In genomic region chr2:232890896-232891601, GRCh38 we compare ENCODE assay signal across 8 cellular contexts. TPM values are rescaled to one million over a fixed set of nuclear protein-coding genes. Genes with fewer than 3 reads are reported as not detected.
A peak's percentile ranks its signal among the peaks of the same experiment; 100 is the strongest.
DNase-seq lines count a peak whose midpoint lies in the region; ATAC-seq and TF ChIP-seq lines count a peak whose summit lies in the region.

No MANE protein-coding gene starts in this region.

- intact Hi-C loops in heart right ventricle (cut with DNase I) (no loop called here), spleen (cut with DNase I; ENCODE audit: low total_unique reads) (no loop called here)

- peaks cover 16% of the 10 kb centered on the region for H3K4me1 ChIP-seq in HUES6 (ENCODE audit: control insufficient read depth, insufficient read depth, low read length)
- H3K4me1 ChIP-seq in SJCRH30 = peaks cover 5% of the 10 kb centered on the region; the same call in 1 of the 2 replicates
- peaks cover 0 to 10% (median 6%) of the 10 kb centered on the region in 9 donors for H3K4me1 ChIP-seq in heart right ventricle
- H3K4me1 ChIP-seq in spleen = peaks cover 0 to 12% (median 4%) of the 10 kb centered on the region in 6 donors

- H3K4me3 Mint-ChIP-seq in activated T-cell treated with anti-CD3 and anti-CD28 coated beads, Interleukin-2, amount 50 U/mL, for 4 hours = no peak overlapping the region

- peak; percentile 56 to 66 for DNase-seq in SJCRH30
- DNase-seq in heart right ventricle = no peak
- peak; percentile 72 for DNase-seq in spleen
- no peak for DNase-seq in erythroblast (lab: John Stamatoyannopoulos, UW)
- no peak for DNase-seq in activated T-cell treated with anti-CD3 and anti-CD28 coated beads, Interleukin-2, amount 50 U/mL, for 4 hours
- no peak for DNase-seq in substantia nigra (lab: John Stamatoyannopoulos, UW)

- peak overlapping the region; percentile 16 for H3K4me3 ChIP-seq in HUES6 (ENCODE audit: low read depth, low read length)
- peak overlapping the region; percentile 30 for H3K4me3 ChIP-seq in SJCRH30
- H3K4me3 ChIP-seq in heart right ventricle = peak overlapping the region in 2 of 10 donors; percentile 13
- H3K4me3 ChIP-seq in spleen = peak overlapping the region in 2 of 8 donors; percentile 11 to 15

- 23 to 30% methylated on average over 23 of the region's 23 CpGs for WGBS in heart right ventricle, 2 donors
- WGBS in spleen, 5 donors = 35 to 44% (median 42%) methylated on average over 22 to 23 of the region's 23 CpGs

- ATAC-seq in heart right ventricle (peak in 6 of 8 donors; percentile 22 to 55 (median 40)), HG02571 (IDR thresholded peaks at IDR 0.05; ENCODE audit: unreplicated experiment) (no peak)
- ATAC-seq in activated T-cell treated with anti-CD3 and anti-CD28 coated beads, Interleukin-2, amount 50 U/mL, for 4 hours = no peak

- H3K27me3 Mint-ChIP-seq in activated T-cell treated with anti-CD3 and anti-CD28 coated beads, Interleukin-2, amount 50 U/mL, for 4 hours (ENCODE audit: low read depth) = peaks cover 18% of the 10 kb centered on the region

- H3K36me3 ChIP-seq in HUES6 (ENCODE audit: control insufficient read depth, insufficient read depth, low read length) (no peaks in the 10 kb centered on the region), SJCRH30 (no peaks in the 10 kb centered on the region), heart right ventricle (no peaks in the 10 kb centered on the region), spleen (no peaks in the 10 kb centered on the region)

- H3K9me3 Mint-ChIP-seq in activated T-cell treated with anti-CD3 and anti-CD28 coated beads, Interleukin-2, amount 50 U/mL, for 4 hours = no peaks in the 10 kb centered on the region

- H3K9ac ChIP-seq in HUES6 (ENCODE audit: low read length) = no peak overlapping the region

- H3K27ac ChIP-seq in HUES6 (ENCODE audit: low read depth, low read length) = no peak overlapping the region
- no peak overlapping the region for H3K27ac ChIP-seq in SJCRH30
- H3K27ac ChIP-seq in heart right ventricle = no peak overlapping the region
- H3K27ac ChIP-seq in spleen = no peak overlapping the region
- H3K27ac ChIP-seq in substantia nigra (ENCODE audit: low read depth, low read length, poor library complexity, severe bottlenecking) = no peak overlapping the region

- TF ChIP-seq CTCF in heart right ventricle (IDR thresholded peaks at IDR 0.05) (no peak), spleen (IDR thresholded peaks at IDR 0.05 in 8 of 11, conservative IDR thresholded peaks at IDR 0.05 in 3 of 11) (no peak)

- H3K4me1 Mint-ChIP-seq in activated T-cell treated with anti-CD3 and anti-CD28 coated beads, Interleukin-2, amount 50 U/mL, for 4 hours (ENCODE audit: low read depth) = no peaks in the 10 kb centered on the region

- H3K9me3 ChIP-seq in HUES6 (ENCODE audit: control insufficient read depth, insufficient read depth, low read depth, low read length) = no peaks in the 10 kb centered on the region
- no peaks in the 10 kb centered on the region for H3K9me3 ChIP-seq in SJCRH30 (replicated peaks)
- no peaks in the 10 kb centered on the region for H3K9me3 ChIP-seq in heart right ventricle
- H3K9me3 ChIP-seq in spleen = no peaks in the 10 kb centered on the region

- no peaks in the 10 kb centered on the region for H3K36me3 Mint-ChIP-seq in activated T-cell treated with anti-CD3 and anti-CD28 coated beads, Interleukin-2, amount 50 U/mL, for 4 hours (ENCODE audit: insufficient read depth)

- H3K27me3 ChIP-seq in HUES6 (ENCODE audit: control insufficient read depth, insufficient read depth, low read length) (no peaks in the 10 kb centered on the region; the same call in 1 of the 2 replicates), SJCRH30 (no peaks in the 10 kb centered on the region), heart right ventricle (peaks cover 0 to 57% (median 10%) of the 10 kb centered on the region in 7 donors), spleen (replicated peaks in 1 of 7) (peaks cover 0 to 44% (median 0%) of the 10 kb centered on the region in 7 donors)

- TF ChIP-seq POLR2A in spleen (IDR thresholded peaks at IDR 0.05) (no peak), erythroblast (IDR thresholded peaks at IDR 0.05; ENCODE audit: low read length) (no peak)

RNA-seq across cellular contexts. Expression of gene SNORC, which starts 21.0 kb away (rescaled TPM):
- total RNA-seq in SJCRH30 (2014; rRNA removed; shearing (Covaris generic)) = 0.33 and 0.75 TPM in 2 replicates
- 1 to 10 TPM in 4 of 10 donors, under 1 TPM in 6; 0.71 to 1.7 (median 0.94) TPM for total RNA-seq in heart right ventricle
- 1 to 10 TPM in 1 of 2 donors, under 1 TPM in 1; 0.70 to 1.6 TPM for polyA plus RNA-seq in heart right ventricle
- total RNA-seq in spleen = 1 to 10 TPM in 5 of 7 donors, under 1 TPM in 2; 0.68 to 2.9 (median 1.2) TPM
- 1 to 10 TPM in 2 of 3 donors, under 1 TPM in 1; 0.94 to 5.1 (median 1.7) TPM for polyA plus RNA-seq in spleen
- 1 to 10 TPM; 1.2 to 1.7 (median 1.4) TPM for total RNA-seq in activated T-cell treated with anti-CD3 and anti-CD28 coated beads, Interleukin-2, amount 50 U/mL, for 4 hours

Comparison
In these comparisons a context has a peak if more than half of its experiments do, and no peak if none do; other contexts are left out.
1. DNase-seq: peak in SJCRH30 (2 of 2) and spleen (single experiment); none in heart right ventricle (0 of 2), erythroblast (0 of 2), activated T-cell treated with anti-CD3 and anti-CD28 coated beads, Interleukin-2, amount 50 U/mL, for 4 hours (single experiment) and substantia nigra (0 of 49).
2. ATAC-seq: peak in heart right ventricle (6 of 8); none in activated T-cell treated with anti-CD3 and anti-CD28 coated beads, Interleukin-2, amount 50 U/mL, for 4 hours (0 of 2) and HG02571 (single experiment).